In genomic region chr7:106354822-106355221, GRCh38 we compare ENCODE assay signal across 19 cellular contexts.
DNase-seq lines count a peak whose midpoint lies in the region; ATAC-seq, FAIRE-seq and TF ChIP-seq lines count a peak whose summit lies in the region.
"Had no signal": no experiment of that assay in that cellular context is flagged by ENCODE, and none has a peak within 500 bp of the region (broad histone marks: within the 10 kb centered on the region; RNA-seq: fewer than 3 reads in every experiment).

No MANE protein-coding gene starts in this region.

- H3K4me2 ChIP-seq in K562 (ENCODE audit: insufficient read depth, low read length), result no peak overlapping the region
- H3K4me2 ChIP-seq: KMS-11 had no signal

- H3K4me1 ChIP-seq in BE2C (no peaks in the 10 kb centered on the region), K562 (replicated peaks in 1 of 2; ENCODE audit: control insufficient read depth in 2 of 2, insufficient read depth in 2 of 2, low read length in 2 of 2) (peaks cover 0 to 18% of the 10 kb centered on the region in 2 experiments; a peak in 3 of 5 replicates), testis (no peaks in the 10 kb centered on the region)

- H3K4me3 ChIP-seq in BE2C (ENCODE audit: low read depth, low read length) (no peak overlapping the region; the same call in 1 of the 2 replicates), K562 (no peak overlapping the region), testis (no peak overlapping the region)

- intact Hi-C loops in K562 (cut with micrococcal nuclease) (no loop called here), testis (cut with DNase I; ENCODE audit: low total_unique reads) (no loop called here)
- intact Hi-C loops in activated CD4-positive, alpha-beta T cell treated with anti-CD3 and anti-CD28 coated beads, Interleukin-2, amount 10 ng/mL, durations not matched to agents 24 days and 14 days (cut with micrococcal nuclease), result no loop called here

- H3K79me2 ChIP-seq in K562 (ENCODE audit: control insufficient read depth, insufficient read depth, low read length), result no peaks in the 10 kb centered on the region

- H3K4me1 Mint-ChIP-seq in activated CD4-positive, alpha-beta T cell treated with anti-CD3 and anti-CD28 coated beads, Interleukin-2, amount 10 ng/mL, durations not matched to agents 24 days and 14 days, result peaks cover 4% of the 10 kb centered on the region
- H3K4me1 Mint-ChIP-seq: B cell, IgD-negative memory B cell had no signal

- TF ChIP-seq POLR2A in K562 (conservative IDR thresholded peaks at IDR 0.05) (no peak), testis (IDR thresholded peaks at IDR 0.05) (no peak)

- H2AFZ ChIP-seq in K562 (ENCODE audit: low read depth, low read length), result 0 out of 2 replicates have a peak overlapping the region, but pooled peaks have one; percentile 9

- in situ Hi-C loops in K562 (cut with MboI), result no loop called here

- peaks cover 2% of the 10 kb centered on the region; the same call in 1 of the 2 replicates for H3K27me3 ChIP-seq in BE2C
- H3K27me3 ChIP-seq in K562 (ENCODE audit: control insufficient read depth in 2 of 2, insufficient read depth in 2 of 2, low read length in 2 of 2), result no peaks in the 10 kb centered on the region
- H3K27me3 ChIP-seq in testis, result no peaks in the 10 kb centered on the region

- 43% methylated on average over 3 of the region's 3 CpGs for WGBS in K562 (ENCODE audit: insufficient coverage, low coverage, missing lambda C conversion rate)
- WGBS in testis, 2 donors, result 77 to 83% methylated on average over 3 of the region's 3 CpGs

- H3K9me3 ChIP-seq in BE2C (no peaks in the 10 kb centered on the region; the same call in none of the 2 replicates), K562 (replicated peaks; ENCODE audit: control insufficient read depth, insufficient read depth, low read depth, low read length) (no peaks in the 10 kb centered on the region), testis (no peaks in the 10 kb centered on the region)

- peak; percentile 44 for TF ChIP-seq CTCF in BE2C (IDR thresholded peaks at IDR 0.05; ENCODE audit: low read depth, low read length)
- peak in 2 of 3 experiments; percentile 29 to 35; a peak in 2 of 6 replicates for TF ChIP-seq CTCF in K562 (IDR thresholded peaks at IDR 0.05 in 2 of 3, conservative IDR thresholded peaks at IDR 0.05 in 1 of 3; ENCODE audit: insufficient read depth in 2 of 3, low read depth in 1 of 3, low read length in 3 of 3)
- no peak for TF ChIP-seq CTCF in testis (IDR thresholded peaks at IDR 0.05)

- no peaks in the 10 kb centered on the region for H3K36me3 Mint-ChIP-seq in activated CD4-positive, alpha-beta T cell treated with anti-CD3 and anti-CD28 coated beads, Interleukin-2, amount 10 ng/mL, durations not matched to agents 24 days and 14 days (ENCODE audit: low read depth)
- H3K36me3 Mint-ChIP-seq: CD8-positive, alpha-beta T cell; IgD-negative memory B cell had no signal

- H3K27ac Mint-ChIP-seq in activated CD4-positive, alpha-beta T cell treated with anti-CD3 and anti-CD28 coated beads, Interleukin-2, amount 10 ng/mL, durations not matched to agents 24 days and 14 days, result no peak overlapping the region
- H3K27ac Mint-ChIP-seq: B cell; CD8-positive, alpha-beta T cell; IgD-negative memory B cell had no signal

- no TSS peak for BruUV-seq in K562 (replicated peaks; lab: Mats Ljungman, UMichigan)

- peak; percentile 19 to 50; a peak in 3 of 4 replicates for TF ChIP-seq RAD21 in K562 (CRISPR knock-in tag; conservative IDR thresholded peaks at IDR 0.05 in 1 of 2, IDR thresholded peaks at IDR 0.05 in 1 of 2)

- CTCF ChIA-PET in K562 (lab: Yijun Ruan, JAX; ENCODE audit: low intra/inter-chr PET ratio), result no interaction called here

- DNase-seq in BE2C, result peak; percentile 53
- peak; percentile 1 for DNase-seq in DMS114 treated with DMSO at 0.1 percent for 48 hours (lab: John Stamatoyannopoulos, UW; ENCODE audit: unreplicated experiment)
- peak; percentile 6 for DNase-seq in OCI-M1 (lab: John Stamatoyannopoulos, UW)
- peak in 2 of 4 experiments; percentile 34 to 54 for DNase-seq in K562 (ENCODE audit: extremely low read depth in 1 of 4, low spot score in 3 of 4)
- no peak for DNase-seq in testis
- DNase-seq in DMS 273 treated with DMSO at 0.1 percent for 48 hours (lab: John Stamatoyannopoulos, UW), result no peak
- DNase-seq in activated CD4-positive, alpha-beta T cell treated with anti-CD3 and anti-CD28 coated beads, Interleukin-2, amount 10 ng/mL, durations not matched to agents 24 days and 14 days, result no peak
- DNase-seq: CD8-positive, alpha-beta T cell; COR-L47; DMS79 had no signal

- H3K27ac ChIP-seq in K562 (ENCODE audit: extremely low read depth, low read depth, low read length) (no peak overlapping the region), testis (no peak overlapping the region)
- H3K27ac ChIP-seq: C4-2B, KMS-11 had no signal

- no peaks in the 10 kb centered on the region for H4K20me1 ChIP-seq in K562 (replicated peaks; ENCODE audit: control insufficient read depth, insufficient read depth, low read length)

- peaks cover 3% of the 10 kb centered on the region for H3K27me3 Mint-ChIP-seq in activated CD4-positive, alpha-beta T cell treated with anti-CD3 and anti-CD28 coated beads, Interleukin-2, amount 10 ng/mL, durations not matched to agents 24 days and 14 days

- TF ChIP-seq EP300 in K562 (IDR thresholded peaks at IDR 0.05; ENCODE audit: low read length), result no peak

- POLR2A ChIA-PET in K562 (lab: Yijun Ruan, JAX), result interaction anchor here (1.6 kb wide), 1 partner anchor 11 kb away, joined by 6 read pairs; no protein-coding TSS in a partner anchor

- no peaks in the 10 kb centered on the region for H3K9me1 ChIP-seq in K562 (ENCODE audit: control insufficient read depth, insufficient read depth, low read length)

- peak; percentile 95 for ATAC-seq in K562
- no peak for ATAC-seq in GM21737 (IDR thresholded peaks at IDR 0.05; ENCODE audit: unreplicated experiment)
- ATAC-seq: CD8-positive, alpha-beta T cell had no signal

- no peak overlapping the region for H3K4me3 Mint-ChIP-seq in activated CD4-positive, alpha-beta T cell treated with anti-CD3 and anti-CD28 coated beads, Interleukin-2, amount 10 ng/mL, durations not matched to agents 24 days and 14 days
- H3K4me3 Mint-ChIP-seq: B cell; CD8-positive, alpha-beta T cell; IgD-negative memory B cell had no signal

- H3K9me3 Mint-ChIP-seq in activated CD4-positive, alpha-beta T cell treated with anti-CD3 and anti-CD28 coated beads, Interleukin-2, amount 10 ng/mL, durations not matched to agents 24 days and 14 days, result peaks cover 9% of the 10 kb centered on the region

- H3K36me3 ChIP-seq in BE2C (no peaks in the 10 kb centered on the region), K562 (ENCODE audit: control insufficient read depth, insufficient read depth, low read length) (no peaks in the 10 kb centered on the region), testis (ENCODE audit: low read depth, missing control alignments) (no peaks in the 10 kb centered on the region)

- peak; percentile 71 for FAIRE-seq in K562 (lab: Jason Lieb, UNC)
- FAIRE-seq: A204.1, D721Med, GM12892, H54 had no signal

- H3K9ac ChIP-seq in K562 (ENCODE audit: insufficient read depth in 1 of 2, low read depth in 2 of 2, low read length in 2 of 2), result no peak overlapping the region
- H3K9ac ChIP-seq: KMS-11 had no signal

TF ChIP-seq in K562, 482 proteins besides CTCF, POLR2A, EP300 and RAD21 (continues in another document):
- TF ChIP-seq RCOR1 (IDR thresholded peaks at IDR 0.05; ENCODE audit: borderline replicate concordance in 1 of 2, low read depth in 2 of 2, low read length in 2 of 2) (peak in 1 of 2 experiments; percentile 65; a peak in 2 of 4 replicates), MAZ (CRISPR knock-in tag; conservative IDR thresholded peaks at IDR 0.05 in 1 of 2, IDR thresholded peaks at IDR 0.05 in 1 of 2) (0 out of 4 replicates have a peak, but pooled peaks of 1 of the 2 experiments have one; percentile 17), RAD51 (IDR thresholded peaks at IDR 0.05; ENCODE audit: borderline replicate concordance, low read depth) (peak; percentile 62; the same call in 1 of the 2 replicates), RBM25 (IDR thresholded peaks at IDR 0.05; ENCODE audit: low read depth, low read length, severe bottlenecking) (no peak), KDM1A (IDR thresholded peaks at IDR 0.05) (peak in 1 of 2 experiments; percentile 45; a peak in 3 of 4 replicates), CREB1 (IDR thresholded peaks at IDR 0.05) (no peak), CREB1 (CRISPR knock-in tag; IDR thresholded peaks at IDR 0.05) (no peak), RBM17 (IDR thresholded peaks at IDR 0.05; ENCODE audit: borderline replicate concordance, low read depth, low read length) (no peak), MNT (conservative IDR thresholded peaks at IDR 0.05) (0 out of 4 replicates have a peak, but pooled peaks of 1 of the 2 experiments have one; percentile 24), TEAD4 (IDR thresholded peaks at IDR 0.05; ENCODE audit: low read length) (0 out of 2 replicates have a peak, but pooled peaks have one; percentile 44), TEAD4 (CRISPR knock-in tag; IDR thresholded peaks at IDR 0.05; ENCODE audit: borderline replicate concordance) (no peak), USF1 (CRISPR knock-in tag; IDR thresholded peaks at IDR 0.05) (0 out of 2 replicates have a peak, but pooled peaks have one; percentile 42), PCBP2 (IDR thresholded peaks at IDR 0.05; ENCODE audit: low read depth, low read length, poor library complexity, severe bottlenecking) (no peak), STAG1 (CRISPR knock-in tag; IDR thresholded peaks at IDR 0.05; ENCODE audit: borderline replicate concordance) (no peak), STAT5A (IDR thresholded peaks at IDR 0.05; ENCODE audit: borderline replicate concordance, low read length) (no peak), CC2D1A (IDR thresholded peaks at IDR 0.05) (peak; percentile 35; the same call in 1 of the 2 replicates)

Comparison
In these comparisons a context has a peak if more than half of its experiments do, and no peak if none do; other contexts are left out.
1. DNase-seq: peak in BE2C (single experiment), DMS114 treated with DMSO at 0.1 percent for 48 hours (single experiment) and OCI-M1 (single experiment); none in testis (single experiment), DMS 273 treated with DMSO at 0.1 percent for 48 hours (single experiment) and activated CD4-positive, alpha-beta T cell treated with anti-CD3 and anti-CD28 coated beads, Interleukin-2, amount 10 ng/mL, durations not matched to agents 24 days and 14 days (single experiment).
2. CTCF ChIP-seq: peak in BE2C (single experiment) and K562 (2 of 3); none in testis (0 of 3).